In the genomic region with DNA sequence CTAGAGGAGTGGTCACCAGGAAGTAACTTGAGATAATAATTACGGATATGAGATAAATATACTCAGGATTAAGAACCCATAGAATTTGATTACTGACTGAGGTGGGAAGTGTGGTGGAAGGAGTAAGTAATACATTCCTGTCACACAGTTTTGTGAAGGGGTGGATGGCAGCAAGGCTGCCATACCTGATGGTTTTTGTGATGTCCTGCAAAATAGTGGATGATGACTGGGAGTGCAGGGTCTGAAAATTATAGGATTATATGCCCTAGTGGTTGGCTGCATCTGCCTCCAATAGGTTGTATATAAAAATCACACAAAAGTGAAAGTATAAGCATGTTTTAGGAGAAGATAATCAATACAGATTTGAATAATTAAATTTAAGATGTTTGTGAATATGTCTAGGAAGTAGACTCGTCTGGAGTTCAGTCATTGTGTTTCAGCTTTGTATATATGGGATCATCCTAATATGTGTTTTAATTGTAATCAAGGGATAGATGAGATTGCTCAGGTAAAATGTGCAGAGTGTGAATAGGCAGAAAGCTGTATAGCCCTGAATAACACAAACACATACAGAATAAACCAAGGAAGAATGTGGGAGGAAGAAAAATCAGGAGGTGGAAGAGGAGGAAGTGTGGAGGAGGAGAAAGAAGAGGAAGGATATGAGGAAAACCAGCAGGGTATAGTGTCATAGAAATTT, we compare ENCODE assay signal across 1 cellular context.
TF ChIP-seq lines count a peak whose summit lies in the region.

No MANE protein-coding gene starts in this region.

TF ChIP-seq in HepG2, 621 proteins besides CTCF, POLR2A, EP300 and RAD21 (continued from another document):
- TF ChIP-seq ATF7 (IDR thresholded peaks at IDR 0.05): no peak
- TF ChIP-seq ATF7 (CRISPR knock-in tag; IDR thresholded peaks at IDR 0.05): no peak
- TF ChIP-seq, protein P1, sequence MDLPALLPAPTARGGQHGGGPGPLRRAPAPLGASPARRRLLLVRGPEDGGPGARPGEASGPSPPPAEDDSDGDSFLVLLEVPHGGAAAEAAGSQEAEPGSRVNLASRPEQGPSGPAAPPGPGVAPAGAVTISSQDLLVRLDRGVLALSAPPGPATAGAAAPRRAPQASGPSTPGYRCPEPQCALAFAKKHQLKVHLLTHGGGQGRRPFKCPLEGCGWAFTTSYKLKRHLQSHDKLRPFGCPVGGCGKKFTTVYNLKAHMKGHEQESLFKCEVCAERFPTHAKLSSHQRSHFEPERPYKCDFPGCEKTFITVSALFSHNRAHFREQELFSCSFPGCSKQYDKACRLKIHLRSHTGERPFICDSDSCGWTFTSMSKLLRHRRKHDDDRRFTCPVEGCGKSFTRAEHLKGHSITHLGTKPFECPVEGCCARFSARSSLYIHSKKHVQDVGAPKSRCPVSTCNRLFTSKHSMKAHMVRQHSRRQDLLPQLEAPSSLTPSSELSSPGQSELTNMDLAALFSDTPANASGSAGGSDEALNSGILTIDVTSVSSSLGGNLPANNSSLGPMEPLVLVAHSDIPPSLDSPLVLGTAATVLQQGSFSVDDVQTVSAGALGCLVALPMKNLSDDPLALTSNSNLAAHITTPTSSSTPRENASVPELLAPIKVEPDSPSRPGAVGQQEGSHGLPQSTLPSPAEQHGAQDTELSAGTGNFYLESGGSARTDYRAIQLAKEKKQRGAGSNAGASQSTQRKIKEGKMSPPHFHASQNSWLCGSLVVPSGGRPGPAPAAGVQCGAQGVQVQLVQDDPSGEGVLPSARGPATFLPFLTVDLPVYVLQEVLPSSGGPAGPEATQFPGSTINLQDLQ (CRISPR knock-in tag; IDR thresholded peaks at IDR 0.05): no peak
- TF ChIP-seq, protein P2, sequence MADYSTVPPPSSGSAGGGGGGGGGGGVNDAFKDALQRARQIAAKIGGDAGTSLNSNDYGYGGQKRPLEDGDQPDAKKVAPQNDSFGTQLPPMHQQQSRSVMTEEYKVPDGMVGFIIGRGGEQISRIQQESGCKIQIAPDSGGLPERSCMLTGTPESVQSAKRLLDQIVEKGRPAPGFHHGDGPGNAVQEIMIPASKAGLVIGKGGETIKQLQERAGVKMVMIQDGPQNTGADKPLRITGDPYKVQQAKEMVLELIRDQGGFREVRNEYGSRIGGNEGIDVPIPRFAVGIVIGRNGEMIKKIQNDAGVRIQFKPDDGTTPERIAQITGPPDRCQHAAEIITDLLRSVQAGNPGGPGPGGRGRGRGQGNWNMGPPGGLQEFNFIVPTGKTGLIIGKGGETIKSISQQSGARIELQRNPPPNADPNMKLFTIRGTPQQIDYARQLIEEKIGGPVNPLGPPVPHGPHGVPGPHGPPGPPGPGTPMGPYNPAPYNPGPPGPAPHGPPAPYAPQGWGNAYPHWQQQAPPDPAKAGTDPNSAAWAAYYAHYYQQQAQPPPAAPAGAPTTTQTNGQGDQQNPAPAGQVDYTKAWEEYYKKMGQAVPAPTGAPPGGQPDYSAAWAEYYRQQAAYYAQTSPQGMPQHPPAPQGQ (CRISPR knock-in tag; IDR thresholded peaks at IDR 0.05; ENCODE audit: borderline replicate concordance): no peak
- no peak for TF ChIP-seq ZNF253 (CRISPR knock-in tag; IDR thresholded peaks at IDR 0.05; ENCODE audit: borderline replicate concordance)
- TF ChIP-seq HNRNPL (IDR thresholded peaks at IDR 0.05; ENCODE audit: low read depth, low read length): peak; percentile 55; the same call in 1 of the 2 replicates
- TF ChIP-seq, protein P3, sequence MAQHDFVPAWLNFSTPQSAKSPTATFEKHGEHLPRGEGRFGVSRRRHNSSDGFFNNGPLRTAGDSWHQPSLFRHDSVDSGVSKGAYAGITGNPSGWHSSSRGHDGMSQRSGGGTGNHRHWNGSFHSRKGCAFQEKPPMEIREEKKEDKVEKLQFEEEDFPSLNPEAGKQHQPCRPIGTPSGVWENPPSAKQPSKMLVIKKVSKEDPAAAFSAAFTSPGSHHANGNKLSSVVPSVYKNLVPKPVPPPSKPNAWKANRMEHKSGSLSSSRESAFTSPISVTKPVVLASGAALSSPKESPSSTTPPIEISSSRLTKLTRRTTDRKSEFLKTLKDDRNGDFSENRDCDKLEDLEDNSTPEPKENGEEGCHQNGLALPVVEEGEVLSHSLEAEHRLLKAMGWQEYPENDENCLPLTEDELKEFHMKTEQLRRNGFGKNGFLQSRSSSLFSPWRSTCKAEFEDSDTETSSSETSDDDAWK (CRISPR knock-in tag; IDR thresholded peaks at IDR 0.05): no peak
